8 cellular contexts compared by ENCODE assay signal in genomic region chr14:85415015-85415712, GRCh38.
A peak's percentile ranks its signal among the peaks of the same experiment; 100 is the strongest.
DNase-seq lines count a peak whose midpoint lies in the region; ATAC-seq and TF ChIP-seq lines count a peak whose summit lies in the region.

No MANE protein-coding gene starts in this region.

- no peak overlapping the region for H3K4me3 Mint-ChIP-seq in neural progenitor cell
- H3K4me3 Mint-ChIP-seq in activated T-helper 1 cell treated with anti-CD3 and anti-CD28 coated beads, Interleukin-12 subunit alpha, Interleukin-12 subunit beta, Interleukin-2, Interleukin-4 antibody, amounts not matched to agents 30 ng/mL and 10 ng/mL and 1 ng/mL, durations not matched to agents 14 hours and 24 hours and 36 hours = no peak overlapping the region

- H3K4me2 ChIP-seq in neural progenitor cell = no peak overlapping the region

- no peaks in the 10 kb centered on the region for H3K9me3 Mint-ChIP-seq in neural progenitor cell
- no peaks in the 10 kb centered on the region for H3K9me3 Mint-ChIP-seq in activated T-helper 1 cell treated with anti-CD3 and anti-CD28 coated beads, Interleukin-12 subunit alpha, Interleukin-12 subunit beta, Interleukin-2, Interleukin-4 antibody, amounts not matched to agents 30 ng/mL and 10 ng/mL and 1 ng/mL, durations not matched to agents 14 hours and 24 hours and 36 hours

- no peaks in the 10 kb centered on the region for H3K36me3 Mint-ChIP-seq in neural progenitor cell
- H3K36me3 Mint-ChIP-seq in activated T-helper 1 cell treated with anti-CD3 and anti-CD28 coated beads, Interleukin-12 subunit alpha, Interleukin-12 subunit beta, Interleukin-2, Interleukin-4 antibody, amounts not matched to agents 30 ng/mL and 10 ng/mL and 1 ng/mL, durations not matched to agents 14 hours and 24 hours and 36 hours (ENCODE audit: low read depth) = no peaks in the 10 kb centered on the region

- no peak overlapping the region for H3K27ac ChIP-seq in neural progenitor cell

- H3K36me3 ChIP-seq in neural progenitor cell = no peaks in the 10 kb centered on the region

- H3K9me3 ChIP-seq in neural progenitor cell (ENCODE audit: low read depth) = no peaks in the 10 kb centered on the region

- no peak overlapping the region for H3K9ac ChIP-seq in neural progenitor cell

- no peaks in the 10 kb centered on the region for H3K79me2 ChIP-seq in neural progenitor cell (ENCODE audit: low read depth)

- no peak overlapping the region for H3K4me3 ChIP-seq in epithelial cell of esophagus (ENCODE audit: low read length)
- no peak overlapping the region for H3K4me3 ChIP-seq in neural progenitor cell

- H3K4me1 ChIP-seq in neural progenitor cell = no peaks in the 10 kb centered on the region

- no peaks in the 10 kb centered on the region for H4K20me1 ChIP-seq in neural progenitor cell (ENCODE audit: low read depth)

- H3K4me1 Mint-ChIP-seq in neural progenitor cell = no peaks in the 10 kb centered on the region
- no peaks in the 10 kb centered on the region for H3K4me1 Mint-ChIP-seq in activated T-helper 1 cell treated with anti-CD3 and anti-CD28 coated beads, Interleukin-12 subunit alpha, Interleukin-12 subunit beta, Interleukin-2, Interleukin-4 antibody, amounts not matched to agents 30 ng/mL and 10 ng/mL and 1 ng/mL, durations not matched to agents 14 hours and 24 hours and 36 hours (ENCODE audit: low read depth)

- no peaks in the 10 kb centered on the region for H3F3A ChIP-seq in neural progenitor cell (ENCODE audit: low read depth)

- ATAC-seq in GM18519 (IDR thresholded peaks at IDR 0.05; ENCODE audit: low FRiP score, unreplicated experiment) = no peak

- TF ChIP-seq CTCF in epithelial cell of esophagus (IDR thresholded peaks at IDR 0.05; ENCODE audit: insufficient read depth, low read depth, low read length, missing control alignments) = peak; percentile 71
- peak; percentile 29 for TF ChIP-seq CTCF in neural progenitor cell (IDR thresholded peaks at IDR 0.05)

- intact Hi-C loops in activated T-helper 1 cell treated with anti-CD3 and anti-CD28 coated beads, Interleukin-12 subunit alpha, Interleukin-12 subunit beta, Interleukin-2, Interleukin-4 antibody, amounts not matched to agents 30 ng/mL and 10 ng/mL and 1 ng/mL, durations not matched to agents 14 hours and 24 hours and 36 hours (cut with micrococcal nuclease) = no loop called here

- peak overlapping the region; percentile 1 for H2AFZ ChIP-seq in neural progenitor cell (replicated peaks)

- H3K27me3 Mint-ChIP-seq in neural progenitor cell (ENCODE audit: insufficient read depth, low read depth) = no peaks in the 10 kb centered on the region
- H3K27me3 Mint-ChIP-seq in activated T-helper 1 cell treated with anti-CD3 and anti-CD28 coated beads, Interleukin-12 subunit alpha, Interleukin-12 subunit beta, Interleukin-2, Interleukin-4 antibody, amounts not matched to agents 30 ng/mL and 10 ng/mL and 1 ng/mL, durations not matched to agents 14 hours and 24 hours and 36 hours (ENCODE audit: insufficient read depth) = no peaks in the 10 kb centered on the region

- H3K27ac Mint-ChIP-seq in neural progenitor cell = no peak overlapping the region
- no peak overlapping the region for H3K27ac Mint-ChIP-seq in activated T-helper 1 cell treated with anti-CD3 and anti-CD28 coated beads, Interleukin-12 subunit alpha, Interleukin-12 subunit beta, Interleukin-2, Interleukin-4 antibody, amounts not matched to agents 30 ng/mL and 10 ng/mL and 1 ng/mL, durations not matched to agents 14 hours and 24 hours and 36 hours

- no peaks in the 10 kb centered on the region for H3K27me3 ChIP-seq in neural progenitor cell

- DNase-seq in COLO829 (ENCODE audit: low spot score) (peak; percentile 30), NCI-H460 (ENCODE audit: extremely low read depth, low read depth) (peak; percentile 97), epithelial cell of esophagus (ENCODE audit: low read depth) (peak; percentile 100), neural progenitor cell (ENCODE audit: low spot score) (no peak), GM19240 (ENCODE audit: insufficient read length, low spot score) (no peak), NCI-H2227 (lab: John Stamatoyannopoulos, UW; ENCODE audit: unreplicated experiment) (no peak)
- no peak for DNase-seq in activated T-helper 1 cell treated with anti-CD3 and anti-CD28 coated beads, Interleukin-12 subunit alpha, Interleukin-12 subunit beta, Interleukin-2, Interleukin-4 antibody, amounts not matched to agents 30 ng/mL and 10 ng/mL and 1 ng/mL, durations not matched to agents 14 hours and 24 hours and 36 hours (ENCODE audit: low spot score)

Comparison
In these comparisons a context has a peak if more than half of its experiments do, and no peak if none do; other contexts are left out.
1. DNase-seq: peak in COLO829 (single experiment), NCI-H460 (single experiment) and epithelial cell of esophagus (single experiment); none in neural progenitor cell (single experiment), GM19240 (single experiment), activated T-helper 1 cell treated with anti-CD3 and anti-CD28 coated beads, Interleukin-12 subunit alpha, Interleukin-12 subunit beta, Interleukin-2, Interleukin-4 antibody, amounts not matched to agents 30 ng/mL and 10 ng/mL and 1 ng/mL, durations not matched to agents 14 hours and 24 hours and 36 hours (single experiment) and NCI-H2227 (single experiment).